ENCODE assay signal across 7 cellular contexts in the genomic region with DNA sequence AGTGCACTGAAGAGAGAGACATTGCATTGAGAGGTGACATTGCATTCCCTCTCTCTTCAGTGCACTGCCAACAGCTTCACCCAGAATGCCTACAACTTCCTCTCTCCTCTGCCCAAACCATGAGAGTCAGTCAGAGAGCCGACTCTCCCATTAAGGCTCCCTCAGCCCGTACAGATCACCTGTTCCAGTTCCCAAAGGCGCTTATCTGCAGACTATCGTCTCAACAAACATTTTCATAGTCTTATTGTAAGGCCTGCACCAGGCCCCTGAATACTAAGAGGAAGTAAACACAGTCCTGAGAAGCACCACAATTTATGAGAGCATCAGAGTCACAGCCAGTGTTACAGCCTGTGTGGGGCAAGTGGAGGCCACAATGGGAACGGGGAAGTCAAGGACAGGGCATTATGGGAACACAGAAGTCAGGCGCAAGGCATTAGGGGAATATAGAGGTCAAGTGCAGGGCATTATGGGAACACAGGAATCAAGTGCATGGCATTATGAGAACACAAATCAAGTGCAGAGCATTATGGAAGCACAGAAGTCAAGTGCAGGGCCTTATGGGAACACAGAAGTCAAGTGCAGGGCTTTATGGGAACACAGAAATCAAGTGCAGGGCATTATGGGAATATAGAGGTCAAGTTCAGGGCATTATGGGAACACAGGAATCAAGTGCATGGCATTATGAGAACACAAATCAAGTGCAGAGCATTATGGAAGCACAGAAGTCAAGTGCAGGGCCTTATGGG. TPM values are rescaled to one million over a fixed set of nuclear protein-coding genes. Genes with fewer than 3 reads are reported as not detected.
DNase-seq lines count a peak whose midpoint lies in the region; ATAC-seq, FAIRE-seq and TF ChIP-seq lines count a peak whose summit lies in the region.
"Not testable (repeated sequence)": the region's sequence is repeated elsewhere in the genome, so short reads cannot be mapped to it uniquely, and the experiment has no call there.

No MANE protein-coding gene starts in this region.

- H3K27me3 ChIP-seq in H1 (replicated peaks in 1 of 4; ENCODE audit: control insufficient read depth in 3 of 4, extremely low read depth in 1 of 4, insufficient read depth in 3 of 4, low read length in 3 of 4); spleen (replicated peaks in 1 of 7): not testable (repeated sequence)

- H3K79me2 ChIP-seq in H1 (ENCODE audit: control insufficient read depth in 1 of 2, insufficient read depth in 2 of 2, low read length in 2 of 2): not testable (repeated sequence)

- not testable (repeated sequence) for H2BK20ac ChIP-seq in H1 (ENCODE audit: low read length)

- TF ChIP-seq POLR2A in NB4 (IDR thresholded peaks at IDR 0.05; ENCODE audit: extremely low read depth, insufficient read length); H1 (IDR thresholded peaks at IDR 0.05; ENCODE audit: control extremely low read depth in 1 of 2, low read depth in 2 of 2, low read length in 2 of 2); spleen (IDR thresholded peaks at IDR 0.05): not testable (repeated sequence)

- H3K56ac ChIP-seq in H1 (replicated peaks; ENCODE audit: insufficient read length, low read depth, low read length): not testable (repeated sequence)

- not testable (repeated sequence) for H3K4me2 ChIP-seq in H1 (ENCODE audit: insufficient read depth in 1 of 2, low read depth in 2 of 2, low read length in 2 of 2)

- WGBS in H1 (ENCODE audit: extremely low coverage in 1 of 2, insufficient coverage in 1 of 2, insufficient read length in 1 of 2, insufficient replicate concordance in 2 of 2, low coverage in 1 of 2, low lambda C conversion rate in 2 of 2, missing lambda C conversion rate in 1 of 2), 2 experiments: 91% methylated on average over 6 of the region's 6 CpGs; no CpG with 5 or more reads in 1 of the 2 experiments
- WGBS in spleen, 5 donors: 36 to 65% (median 42%) methylated on average over 6 of the region's 6 CpGs

- H3K14ac ChIP-seq in H1 (ENCODE audit: insufficient read length): not testable (repeated sequence)

- H4K20me1 ChIP-seq in H1 (replicated peaks in 1 of 2; ENCODE audit: control insufficient read depth in 1 of 2, insufficient read depth in 2 of 2, low read length in 2 of 2): not testable (repeated sequence)

- H4K91ac ChIP-seq in H1 (replicated peaks; ENCODE audit: insufficient read length, low read length): not testable (repeated sequence)

- H2AK5ac ChIP-seq in H1 (ENCODE audit: low read depth, low read length): 0 out of 2 replicates have a peak overlapping the region, but pooled peaks have one; percentile 39

- H3K9me3 Mint-ChIP-seq in T-cell; activated CD8-positive, alpha-beta memory T cell treated with anti-CD3 and anti-CD28 coated beads, Interleukin-2, amount 10 ng/mL, durations not matched to agents 7 days and 5 days (ENCODE audit: low read depth): not testable (repeated sequence)

- ATAC-seq in GM18868 (IDR thresholded peaks at IDR 0.05; ENCODE audit: unreplicated experiment) (peak; percentile 31), left lobe of liver (peak; percentile 15)
- not testable (repeated sequence) for ATAC-seq in T-cell (replicated peaks in 1 of 4); activated CD8-positive, alpha-beta memory T cell treated with anti-CD3 and anti-CD28 coated beads, Interleukin-2, amount 10 ng/mL, durations not matched to agents 7 days and 5 days

- not testable (repeated sequence) for H3K9me3 ChIP-seq in H1 (ENCODE audit: insufficient read depth in 2 of 2, low read depth in 1 of 2, low read length in 1 of 2); spleen

- TF ChIP-seq RAD21 in H1 (IDR thresholded peaks at IDR 0.05 in 1 of 2, conservative IDR thresholded peaks at IDR 0.05 in 1 of 2; ENCODE audit: low read depth in 2 of 2, low read length in 2 of 2): not testable (repeated sequence)

- CTCF ChIA-PET in T-cell (lab: Charles Lee): not testable (repeated sequence)
- CTCF ChIA-PET in activated CD8-positive, alpha-beta memory T cell treated with anti-CD3 and anti-CD28 coated beads, Interleukin-2, amount 10 ng/mL, durations not matched to agents 7 days and 5 days (lab: Charles Lee): interaction anchor here (1.4 to 2.9 kb wide), 3 partner anchors 23 to 141 kb away, joined by 3 to 17 read pairs (median 4); a partner anchor contains a TSS
- CTCF ChIA-PET in H1 (lab: Charles Lee; ENCODE audit: partially characterized antibody): interaction anchor here (1.1 to 1.7 kb wide), 3 partner anchors 18 to 96 kb away, joined by 3 to 7 read pairs (median 3); no protein-coding TSS in a partner anchor

- not testable (repeated sequence) for H3K4me3 Mint-ChIP-seq in T-cell; activated CD8-positive, alpha-beta memory T cell treated with anti-CD3 and anti-CD28 coated beads, Interleukin-2, amount 10 ng/mL, durations not matched to agents 7 days and 5 days

- 0 out of 2 replicates have a peak overlapping the region, but pooled peaks have one; percentile 67 for H2BK15ac ChIP-seq in H1 (ENCODE audit: low read length)

- not testable (repeated sequence) for H3K36me3 ChIP-seq in H1 (ENCODE audit: control insufficient read depth in 2 of 4, insufficient read depth in 4 of 4, low read length in 3 of 4); spleen

- H3K4ac ChIP-seq in H1 (replicated peaks; ENCODE audit: insufficient read length, low read depth, low read length): peak overlapping the region; percentile 7

- not testable (repeated sequence) for TF ChIP-seq CTCF in NB4 (IDR thresholded peaks at IDR 0.05; ENCODE audit: low read depth, low read length); H1 (IDR thresholded peaks at IDR 0.05; ENCODE audit: control extremely low read depth in 1 of 3, insufficient read depth in 1 of 3, low read depth in 1 of 3, low read length in 3 of 3); spleen (IDR thresholded peaks at IDR 0.05 in 8 of 11, conservative IDR thresholded peaks at IDR 0.05 in 3 of 11)

- FAIRE-seq in H1 (lab: Jason Lieb, UNC): not testable (repeated sequence)

- H3K9ac ChIP-seq in H1 (replicated peaks in 1 of 4; ENCODE audit: extremely low read depth in 1 of 4, low read depth in 3 of 4, low read length in 3 of 4): not testable (repeated sequence)

- H2BK5ac ChIP-seq in H1 (ENCODE audit: low read depth, low read length): not testable (repeated sequence)

- not testable (repeated sequence) for H4K8ac ChIP-seq in H1 (ENCODE audit: extremely low read depth, insufficient read depth, low read length)

- not testable (repeated sequence) for H3K23me2 ChIP-seq in H1 (ENCODE audit: low read depth, low read length)

- H3K18ac ChIP-seq in H1 (ENCODE audit: extremely low read depth, low read length): not testable (repeated sequence)

- H3K4me1 Mint-ChIP-seq in T-cell: peaks cover 52 to 65% (median 57%) of the 10 kb centered on the region in 3 donors
- peaks cover 84% of the 10 kb centered on the region for H3K4me1 Mint-ChIP-seq in activated CD8-positive, alpha-beta memory T cell treated with anti-CD3 and anti-CD28 coated beads, Interleukin-2, amount 10 ng/mL, durations not matched to agents 7 days and 5 days

- H3K36me3 Mint-ChIP-seq in T-cell: not testable (repeated sequence)
- H3K36me3 Mint-ChIP-seq in activated CD8-positive, alpha-beta memory T cell treated with anti-CD3 and anti-CD28 coated beads, Interleukin-2, amount 10 ng/mL, durations not matched to agents 7 days and 5 days: peaks cover 17% of the 10 kb centered on the region

- not testable (repeated sequence) for H4K5ac ChIP-seq in H1 (ENCODE audit: insufficient read length, low read depth, low read length)

- TF ChIP-seq EP300 in H1 (IDR thresholded peaks at IDR 0.05; ENCODE audit: borderline replicate concordance in 1 of 2, low read depth in 2 of 2, low read length in 2 of 2): not testable (repeated sequence)

- not testable (repeated sequence) for H3K27ac ChIP-seq in H1 (ENCODE audit: low read depth, low read length)
- H3K27ac ChIP-seq in spleen: peak overlapping the region in 7 of 8 donors; percentile 53 to 83 (median 72)

- not testable (repeated sequence) for H2BK12ac ChIP-seq in H1 (ENCODE audit: low read depth, low read length)

- not testable (repeated sequence) for H3K4me1 ChIP-seq in H1 (replicated peaks in 1 of 4; ENCODE audit: control insufficient read depth in 3 of 4, insufficient read depth in 4 of 4, low read length in 3 of 4)
- peaks cover 8 to 99% (median 76%) of the 10 kb centered on the region in 6 donors for H3K4me1 ChIP-seq in spleen

- DNase-seq in NB4 (ENCODE audit: low read depth): peak; percentile 76
- not testable (repeated sequence) for DNase-seq in T-cell; activated CD8-positive, alpha-beta memory T cell treated with anti-CD3 and anti-CD28 coated beads, Interleukin-2, amount 10 ng/mL, durations not matched to agents 7 days and 5 days; H1 (ENCODE audit: low read depth in 1 of 2, low spot score in 2 of 2); left lobe of liver (ENCODE audit: low spot score); spleen

- not testable (repeated sequence) for H2BK120ac ChIP-seq in H1 (replicated peaks; ENCODE audit: low read depth, low read length)

- not testable (repeated sequence) for H2AFZ ChIP-seq in H1 (ENCODE audit: low read length)

- H3K79me1 ChIP-seq in H1 (ENCODE audit: low read depth, low read length): not testable (repeated sequence)

- intact Hi-C loops in spleen (cut with DNase I; ENCODE audit: low total_unique reads): not testable (repeated sequence)

- H3K27me3 Mint-ChIP-seq in T-cell; activated CD8-positive, alpha-beta memory T cell treated with anti-CD3 and anti-CD28 coated beads, Interleukin-2, amount 10 ng/mL, durations not matched to agents 7 days and 5 days: not testable (repeated sequence)

- POLR2A ChIA-PET in T-cell (lab: Charles Lee): interaction anchor here in 1 of 2 donors (0.6 kb wide), 1 partner anchor 46 kb away, joined by 3 read pairs; no protein-coding TSS in a partner anchor
- POLR2A ChIA-PET in H1 (lab: Charles Lee; ENCODE audit: partially characterized antibody): interaction anchor here (0.7 to 1.6 kb wide), 2 partner anchors 11 to 28 kb away, joined by 4 read pairs; no protein-coding TSS in a partner anchor

- H3K27ac Mint-ChIP-seq in T-cell: peak overlapping the region; percentile 13 to 43
- peak overlapping the region; percentile 97 for H3K27ac Mint-ChIP-seq in activated CD8-positive, alpha-beta memory T cell treated with anti-CD3 and anti-CD28 coated beads, Interleukin-2, amount 10 ng/mL, durations not matched to agents 7 days and 5 days

- H3K23ac ChIP-seq in H1 (ENCODE audit: insufficient read length): not testable (repeated sequence)

- not testable (repeated sequence) for H3K4me3 ChIP-seq in NB4 (ENCODE audit: low read depth, low read length); H1 (ENCODE audit: extremely low read depth in 1 of 4, insufficient read depth in 2 of 4, low read depth in 3 of 4, low read length in 4 of 4)
- H3K4me3 ChIP-seq in spleen: peak overlapping the region in 1 of 8 donors; percentile 15

RNA-seq across cellular contexts. Expression of a gene that starts 53.5 kb away (rescaled TPM):
- total RNA-seq in T-cell: 1 to 10 TPM; 1.9 to 3.2 (median 2.3) TPM
- 10 to 100 TPM; 10.6 to 11.6 TPM for total RNA-seq in activated CD8-positive, alpha-beta memory T cell treated with anti-CD3 and anti-CD28 coated beads, Interleukin-2, amount 10 ng/mL, durations not matched to agents 7 days and 5 days
- 8.5 and 8.8 TPM in 2 replicates for total RNA-seq in H1 (2021; fragmentation: NEBNext Ultra II Directional; extraction: Animal tissue kit (Norgen Biotek cat#: 25700))
- 2.5 and 3.4 TPM in 2 replicates for polyA plus RNA-seq in H1 (2011; rRNA removed)
- polyA plus RNA-seq in H1 (2011; cell fraction: cytosol; rRNA removed): 2.8 TPM
- polyA plus RNA-seq in H1 (2011; cell fraction: nucleus; rRNA removed): 4.1 TPM
- 2.5 to 3.4 TPM (median 3.1 TPM) in 4 replicates for polyA plus RNA-seq in H1 (2012, experiment 1 of 2)
- 0.63 TPM for polyA plus RNA-seq in H1 (2012, experiment 2 of 2)
- 3.5 TPM for polyA plus RNA-seq in H1 (2013, experiment 1 of 2)
- polyA plus RNA-seq in H1 (2013, experiment 2 of 2): 3.6 TPM
- 8.5 and 10.8 TPM in 2 replicates for polyA minus RNA-seq in H1 (2011; rRNA and poly(A)+ RNA removed)
- 7.9 TPM for polyA minus RNA-seq in H1 (2011; cell fraction: cytosol; rRNA and poly(A)+ RNA removed)
- 14.4 TPM for polyA minus RNA-seq in H1 (2011; cell fraction: nucleus; rRNA and poly(A)+ RNA removed)
- total RNA-seq in left lobe of liver: 9.6 TPM
- 10 to 100 TPM; 16.0 to 54.0 (median 37.4) TPM for total RNA-seq in spleen
- 1 to 10 TPM; 3.4 to 8.2 (median 4.2) TPM for polyA plus RNA-seq in spleen
